In genomic region chr22:46746620-46747019, GRCh38 we compare ENCODE assay signal across 21 cellular contexts. TPM values are rescaled to one million over a fixed set of nuclear protein-coding genes. Genes with fewer than 3 reads are reported as not detected.
A peak's percentile ranks its signal among the peaks of the same experiment; 100 is the strongest.
DNase-seq lines count a peak whose midpoint lies in the region; ATAC-seq and TF ChIP-seq lines count a peak whose summit lies in the region.
"Had no signal": no experiment of that assay in that cellular context is flagged by ENCODE, and none has a peak within 500 bp of the region (broad histone marks: within the 10 kb centered on the region; RNA-seq: fewer than 3 reads in every experiment).

No MANE protein-coding gene starts in this region.

- intact Hi-C loops in CD4-positive, alpha-beta T cell (cut with DNase I, micrococcal nuclease): no loop called here
- intact Hi-C loops in body of pancreas (cut with DNase I) (no loop called here), upper lobe of right lung (cut with DNase I) (no loop called here)

- H3K4me3 ChIP-seq in body of pancreas: no peak overlapping the region
- no peak overlapping the region for H3K4me3 ChIP-seq in upper lobe of right lung
- H3K4me3 ChIP-seq: BLaER1 treated with 17β-estradiol and CSF1 and Interleukin-3, amounts not matched to agents 10 nM and 100 nM had no signal

- H3K36me3 ChIP-seq in body of pancreas (replicated peaks in 1 of 2; ENCODE audit: insufficient read depth in 1 of 2, low read depth in 2 of 2) (no peaks in the 10 kb centered on the region), upper lobe of right lung (no peaks in the 10 kb centered on the region)
- H3K36me3 ChIP-seq: BLaER1 treated with 17β-estradiol and CSF1 and Interleukin-3, amounts not matched to agents 10 nM and 100 nM had no signal

- no peak overlapping the region for H3K4me3 Mint-ChIP-seq in activated naive CD8-positive, alpha-beta T cell
- no peak overlapping the region for H3K4me3 Mint-ChIP-seq in activated naive CD8-positive, alpha-beta T cell treated with anti-CD3 and anti-CD28 coated beads, Interleukin-2, amount 50 U/mL, for 24 hours
- no peak overlapping the region for H3K4me3 Mint-ChIP-seq in CD4-positive, alpha-beta T cell
- no peak overlapping the region for H3K4me3 Mint-ChIP-seq in naive thymus-derived CD8-positive, alpha-beta T cell
- H3K4me3 Mint-ChIP-seq in nephron progenitor cell: no peak overlapping the region
- H3K4me3 Mint-ChIP-seq: HFFc6 had no signal

- no peaks in the 10 kb centered on the region for H3K27me3 ChIP-seq in CD4-positive, alpha-beta T cell (ENCODE audit: control insufficient read depth, insufficient read depth, low read length)
- H3K27me3 ChIP-seq in body of pancreas (no peaks in the 10 kb centered on the region), upper lobe of right lung (no peaks in the 10 kb centered on the region)
- H3K27me3 ChIP-seq: BLaER1 treated with 17β-estradiol and CSF1 and Interleukin-3, amounts not matched to agents 10 nM and 100 nM had no signal

- no peak for TF ChIP-seq POLR2A in body of pancreas (IDR thresholded peaks at IDR 0.05)

- H3K27ac Mint-ChIP-seq in activated naive CD8-positive, alpha-beta T cell: peak overlapping the region; percentile 16
- H3K27ac Mint-ChIP-seq in activated naive CD8-positive, alpha-beta T cell treated with anti-CD3 and anti-CD28 coated beads, Interleukin-2, amount 50 U/mL, for 24 hours: no peak overlapping the region
- H3K27ac Mint-ChIP-seq in CD4-positive, alpha-beta T cell: peak overlapping the region; percentile 81
- H3K27ac Mint-ChIP-seq in naive thymus-derived CD8-positive, alpha-beta T cell: peak overlapping the region in 7 of 10 donors; percentile 75 to 99 (median 81)
- no peak overlapping the region for H3K27ac Mint-ChIP-seq in nephron progenitor cell
- H3K27ac Mint-ChIP-seq: HFFc6 had no signal

- H3K4me1 Mint-ChIP-seq in activated naive CD8-positive, alpha-beta T cell (ENCODE audit: low read depth): peaks cover 26% of the 10 kb centered on the region
- H3K4me1 Mint-ChIP-seq in activated naive CD8-positive, alpha-beta T cell treated with anti-CD3 and anti-CD28 coated beads, Interleukin-2, amount 50 U/mL, for 24 hours: peaks cover 25% of the 10 kb centered on the region
- peaks cover 32% of the 10 kb centered on the region for H3K4me1 Mint-ChIP-seq in CD4-positive, alpha-beta T cell (ENCODE audit: low read depth)
- peaks cover 17 to 32% (median 28%) of the 10 kb centered on the region in 4 donors for H3K4me1 Mint-ChIP-seq in naive thymus-derived CD8-positive, alpha-beta T cell
- H3K4me1 Mint-ChIP-seq in nephron progenitor cell: peaks cover 27% of the 10 kb centered on the region

- POLR2A ChIA-PET in CD4-positive, alpha-beta T cell (lab: Charles Lee): no interaction called here
- POLR2A ChIA-PET in naive thymus-derived CD8-positive, alpha-beta T cell (lab: Charles Lee): interaction anchor here (0.6 to 6.0 kb wide), 3 partner anchors 8 to 52 kb away, joined by 3 to 134 read pairs (median 4); partner anchors contain the start of gene CERK

- no peak for DNase-seq in activated naive CD8-positive, alpha-beta T cell treated with anti-CD3 and anti-CD28 coated beads, Interleukin-2, amount 50 U/mL, for 24 hours
- no peak for DNase-seq in CD4-positive, alpha-beta T cell
- DNase-seq in body of pancreas: peak in 3 of 4 donors; percentile 56 to 77 (median 61)
- no peak for DNase-seq in naive thymus-derived CD8-positive, alpha-beta T cell
- DNase-seq in upper lobe of right lung: no peak
- DNase-seq in nephron progenitor cell: no peak
- no peak for DNase-seq in COLO829 (ENCODE audit: low spot score)
- DNase-seq: 8988T; CD8-positive, alpha-beta memory T cell; DMS53; GF-D8; HFFc6; Kasumi-1; NCI-H1694; NCI-H2081; NCI-H2171; NCI-H345; NCI-H524 treated with DMSO at 0.1 percent for 48 hours; NCI-H82 had no signal

- WGBS in body of pancreas, 2 donors: 21 to 45% methylated on average over 10 to 11 of the region's 11 CpGs

- H3K36me3 Mint-ChIP-seq in activated naive CD8-positive, alpha-beta T cell: no peaks in the 10 kb centered on the region
- H3K36me3 Mint-ChIP-seq in activated naive CD8-positive, alpha-beta T cell treated with anti-CD3 and anti-CD28 coated beads, Interleukin-2, amount 50 U/mL, for 24 hours (ENCODE audit: low read depth): no peaks in the 10 kb centered on the region
- no peaks in the 10 kb centered on the region for H3K36me3 Mint-ChIP-seq in CD4-positive, alpha-beta T cell (ENCODE audit: low read depth)
- no peaks in the 10 kb centered on the region for H3K36me3 Mint-ChIP-seq in naive thymus-derived CD8-positive, alpha-beta T cell
- H3K36me3 Mint-ChIP-seq in nephron progenitor cell (ENCODE audit: low read depth): no peaks in the 10 kb centered on the region
- H3K36me3 Mint-ChIP-seq: CD8-positive, alpha-beta memory T cell had no signal

- H3K4me1 ChIP-seq in body of pancreas: peaks cover 12% of the 10 kb centered on the region
- H3K4me1 ChIP-seq in upper lobe of right lung: peaks cover 28% of the 10 kb centered on the region

- no peaks in the 10 kb centered on the region for H3K27me3 Mint-ChIP-seq in activated naive CD8-positive, alpha-beta T cell
- no peaks in the 10 kb centered on the region for H3K27me3 Mint-ChIP-seq in activated naive CD8-positive, alpha-beta T cell treated with anti-CD3 and anti-CD28 coated beads, Interleukin-2, amount 50 U/mL, for 24 hours
- H3K27me3 Mint-ChIP-seq in CD4-positive, alpha-beta T cell: no peaks in the 10 kb centered on the region
- H3K27me3 Mint-ChIP-seq in naive thymus-derived CD8-positive, alpha-beta T cell: peaks cover 0 to 2% (median 0%) of the 10 kb centered on the region in 5 donors
- peaks cover 24% of the 10 kb centered on the region for H3K27me3 Mint-ChIP-seq in nephron progenitor cell (ENCODE audit: low read depth, poor library complexity)
- H3K27me3 Mint-ChIP-seq: CD8-positive, alpha-beta memory T cell had no signal

- no peaks in the 10 kb centered on the region for H3K9me3 Mint-ChIP-seq in activated naive CD8-positive, alpha-beta T cell (ENCODE audit: low read depth)
- H3K9me3 Mint-ChIP-seq in activated naive CD8-positive, alpha-beta T cell treated with anti-CD3 and anti-CD28 coated beads, Interleukin-2, amount 50 U/mL, for 24 hours: no peaks in the 10 kb centered on the region
- no peaks in the 10 kb centered on the region for H3K9me3 Mint-ChIP-seq in CD4-positive, alpha-beta T cell
- H3K9me3 Mint-ChIP-seq in naive thymus-derived CD8-positive, alpha-beta T cell: no peaks in the 10 kb centered on the region
- no peaks in the 10 kb centered on the region for H3K9me3 Mint-ChIP-seq in nephron progenitor cell
- H3K9me3 Mint-ChIP-seq: CD8-positive, alpha-beta memory T cell; HFFc6 had no signal

- CTCF ChIA-PET in CD4-positive, alpha-beta T cell (lab: Charles Lee): interaction anchor here (2.9 kb wide), 1 partner anchor 12 kb away, joined by 8 read pairs; no protein-coding TSS in a partner anchor

- H3K27ac ChIP-seq in CD4-positive, alpha-beta T cell (ENCODE audit: low read depth, low read length): no peak overlapping the region
- H3K27ac ChIP-seq in body of pancreas (peak overlapping the region in 1 of 4 donors; percentile 39), upper lobe of right lung (no peak overlapping the region)

- ATAC-seq in activated naive CD8-positive, alpha-beta T cell treated with anti-CD3 and anti-CD28 coated beads, Interleukin-2, amount 50 U/mL, for 24 hours: no peak
- ATAC-seq in CD4-positive, alpha-beta T cell (ENCODE audit: poor library complexity): no peak
- ATAC-seq in body of pancreas: no peak
- ATAC-seq in naive thymus-derived CD8-positive, alpha-beta T cell: no peak
- no peak for ATAC-seq in upper lobe of right lung

- TF ChIP-seq CTCF in CD4-positive, alpha-beta T cell (IDR thresholded peaks at IDR 0.05): no peak
- TF ChIP-seq CTCF in body of pancreas (IDR thresholded peaks at IDR 0.05) (no peak), upper lobe of right lung (IDR thresholded peaks at IDR 0.05) (no peak), nephron progenitor cell (IDR thresholded peaks at IDR 0.05) (no peak)

- no peaks in the 10 kb centered on the region for H3K9me3 ChIP-seq in CD4-positive, alpha-beta T cell (ENCODE audit: control insufficient read depth, low read length)
- H3K9me3 ChIP-seq in body of pancreas (no peaks in the 10 kb centered on the region), upper lobe of right lung (no peaks in the 10 kb centered on the region)

RNA-seq across cellular contexts. Expression of gene CERK, which starts 8.6 kb away (rescaled TPM):
- total RNA-seq in CD4-positive, alpha-beta T cell: 10 to 100 TPM; 84.6 to 88.5 TPM
- total RNA-seq in body of pancreas: 10 to 100 TPM; 33.6 to 46.4 TPM
- total RNA-seq in naive thymus-derived CD8-positive, alpha-beta T cell: 100 to 1,000 TPM; 175 to 185 TPM
- 10 to 100 TPM; 39.4 to 61.2 (median 41.6) TPM for polyA plus RNA-seq in naive thymus-derived CD8-positive, alpha-beta T cell
- 28.1 TPM for total RNA-seq in upper lobe of right lung

RNA-seq across cellular contexts. Expression of gene TBC1D22A, which starts 15.8 kb away (rescaled TPM):
- 10 to 100 TPM; 27.1 to 31.7 TPM for total RNA-seq in CD4-positive, alpha-beta T cell
- total RNA-seq in body of pancreas: 10 to 100 TPM; 21.5 to 23.1 TPM
- total RNA-seq in naive thymus-derived CD8-positive, alpha-beta T cell: 10 to 100 TPM; 51.2 to 57.2 TPM
- 10 to 100 TPM; 23.0 to 24.6 (median 23.3) TPM for polyA plus RNA-seq in naive thymus-derived CD8-positive, alpha-beta T cell
- 31.3 TPM for total RNA-seq in upper lobe of right lung

Comparison
In these comparisons a context has a peak if more than half of its experiments do, and no peak if none do; other contexts are left out.
1. H3K27ac Mint-ChIP-seq: peak in activated naive CD8-positive, alpha-beta T cell (single experiment), CD4-positive, alpha-beta T cell (single experiment) and naive thymus-derived CD8-positive, alpha-beta T cell (7 of 10); none in activated naive CD8-positive, alpha-beta T cell treated with anti-CD3 and anti-CD28 coated beads, Interleukin-2, amount 50 U/mL, for 24 hours (single experiment) and nephron progenitor cell (single experiment).
2. DNase-seq: peak in body of pancreas (3 of 4); none in activated naive CD8-positive, alpha-beta T cell treated with anti-CD3 and anti-CD28 coated beads, Interleukin-2, amount 50 U/mL, for 24 hours (single experiment), CD4-positive, alpha-beta T cell (0 of 10), naive thymus-derived CD8-positive, alpha-beta T cell (0 of 10), upper lobe of right lung (single experiment), nephron progenitor cell (single experiment) and COLO829 (single experiment).